In the genomic region with DNA sequence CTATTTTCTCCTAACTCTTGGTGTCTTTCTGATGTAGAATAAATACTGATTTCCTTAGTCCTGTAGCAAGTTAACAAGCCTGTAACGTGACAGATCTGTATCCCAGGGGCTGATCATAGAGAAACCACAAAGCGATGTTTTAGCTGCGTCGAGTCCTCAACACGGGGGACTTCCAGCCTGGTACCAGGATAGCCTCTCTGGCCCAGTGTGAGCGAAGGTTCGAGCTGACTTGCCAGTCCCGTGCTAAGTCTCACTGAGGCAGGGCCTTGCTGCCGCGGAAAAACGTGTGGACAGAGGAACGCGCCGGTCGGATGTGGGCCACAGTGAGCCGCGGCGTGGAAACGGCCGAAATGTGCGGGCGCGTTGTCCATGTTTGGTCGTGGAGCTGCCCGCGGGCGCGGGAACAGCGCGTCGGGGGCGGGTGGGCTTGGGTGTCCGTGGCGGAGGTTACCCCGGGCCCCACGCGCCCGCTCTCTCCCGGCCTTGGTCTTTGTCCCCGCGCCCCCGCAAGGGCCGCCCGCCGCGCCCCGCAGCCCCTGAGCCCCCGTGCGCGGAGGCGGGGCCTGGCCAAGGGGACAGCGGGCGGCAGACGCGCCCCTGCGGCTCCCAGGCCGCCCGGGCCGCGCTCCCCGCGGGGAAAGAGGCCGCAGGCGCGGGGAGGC, we compare ENCODE assay signal across 8 cellular contexts.
DNase-seq lines count a peak whose midpoint lies in the region; ATAC-seq and TF ChIP-seq lines count a peak whose summit lies in the region.

No MANE protein-coding gene starts in this region.

- in situ Hi-C loops in brain microvascular endothelial cell (cut with HindIII; ENCODE audit: low pct_ligation_motif_present, low sequenced_read_pairs) = no loop called here

- no peaks in the 10 kb centered on the region for H3K9me3 ChIP-seq in stomach smooth muscle (ENCODE audit: control insufficient read depth in 2 of 2, low read length in 2 of 2)

- peak overlapping the region; percentile 54 for H3K4me3 ChIP-seq in brain microvascular endothelial cell (ENCODE audit: low read depth, low read length)
- peak overlapping the region; percentile 70 to 74 for H3K4me3 ChIP-seq in stomach smooth muscle (ENCODE audit: low read length in 2 of 2)

- H3K36me3 ChIP-seq in brain microvascular endothelial cell (replicated peaks) (no peaks in the 10 kb centered on the region), stomach smooth muscle (ENCODE audit: control insufficient read depth in 2 of 2, insufficient read depth in 2 of 2, low read length in 2 of 2) (peaks cover 0 to 2% of the 10 kb centered on the region in 2 donors)

- peak overlapping the region; percentile 79 to 80 for H3K9ac ChIP-seq in stomach smooth muscle (ENCODE audit: low read length in 2 of 2)

- peaks cover 49% of the 10 kb centered on the region for H3K4me1 ChIP-seq in stomach smooth muscle (ENCODE audit: control insufficient read depth, insufficient read depth, low read length)

- peak; percentile 5 for DNase-seq in activated naive CD4-positive, alpha-beta T cell treated with Interleukin-2 at 50 U/mL for 16 hours
- no peak for DNase-seq in activated naive CD4-positive, alpha-beta T cell treated with anti-CD3 and anti-CD28 coated beads, Interleukin-2, amount 50 U/mL, for 16 hours
- DNase-seq in brain microvascular endothelial cell (no peak), left kidney (ENCODE audit: low read depth, low spot score) (peak; percentile 61), GM10266 (ENCODE audit: extremely low spot score) (no peak)

- H3K27ac ChIP-seq in brain microvascular endothelial cell = peak overlapping the region; percentile 36
- peak overlapping the region; percentile 93 for H3K27ac ChIP-seq in stomach smooth muscle (ENCODE audit: low read length)

- no peak for ATAC-seq in HG02884 (IDR thresholded peaks at IDR 0.05; ENCODE audit: unreplicated experiment)
- ATAC-seq in HG02678 (IDR thresholded peaks at IDR 0.05; ENCODE audit: unreplicated experiment) = no peak

- TF ChIP-seq CTCF in brain microvascular endothelial cell (IDR thresholded peaks at IDR 0.05; ENCODE audit: low read depth, low read length, missing control alignments) = no peak
- no peak for TF ChIP-seq CTCF in GM10266 (IDR thresholded peaks at IDR 0.05; ENCODE audit: control insufficient read depth, insufficient read depth, low read depth, missing control alignments)

- H3K27me3 ChIP-seq in brain microvascular endothelial cell (replicated peaks) = no peaks in the 10 kb centered on the region
- H3K27me3 ChIP-seq in stomach smooth muscle (ENCODE audit: control insufficient read depth in 1 of 2, insufficient read depth in 2 of 2, low read length in 2 of 2) = no peaks in the 10 kb centered on the region

Comparison
In these comparisons a context has a peak if more than half of its experiments do, and no peak if none do; other contexts are left out.
1. DNase-seq: peak in activated naive CD4-positive, alpha-beta T cell treated with Interleukin-2 at 50 U/mL for 16 hours (single experiment) and left kidney (single experiment); none in activated naive CD4-positive, alpha-beta T cell treated with anti-CD3 and anti-CD28 coated beads, Interleukin-2, amount 50 U/mL, for 16 hours (single experiment), brain microvascular endothelial cell (single experiment) and GM10266 (single experiment).